11 cellular contexts compared by ENCODE assay signal in the genomic region with DNA sequence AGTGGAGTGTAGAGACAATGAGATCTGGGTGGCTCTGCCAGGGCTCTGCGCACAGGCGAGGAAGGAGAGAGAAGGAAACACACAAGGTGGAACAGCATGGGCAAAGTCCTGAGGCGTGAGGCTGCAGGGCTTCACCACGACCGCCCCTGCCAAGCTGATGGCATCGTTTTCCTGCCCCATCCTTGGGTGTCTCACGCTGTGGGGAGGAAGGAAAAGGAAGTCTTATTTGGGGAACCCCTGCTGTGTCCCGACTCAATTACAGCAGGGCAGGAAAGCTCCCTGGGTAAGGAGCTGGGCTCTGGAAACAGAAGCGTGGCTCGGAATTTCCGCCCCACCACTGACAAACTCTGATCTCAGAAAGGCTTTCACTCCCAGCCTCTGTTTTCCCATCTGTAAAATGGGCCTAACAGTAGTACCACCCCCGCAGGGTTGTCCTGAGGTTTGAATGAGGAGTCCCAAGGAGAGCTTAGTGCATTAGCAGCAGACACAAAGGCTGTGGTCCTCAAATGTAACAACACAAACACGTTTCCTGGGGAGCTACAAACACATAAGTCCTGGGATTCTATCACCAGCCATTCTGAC. TPM values are rescaled to one million over a fixed set of nuclear protein-coding genes. Genes with fewer than 3 reads are reported as not detected.
"Had no signal": no experiment of that assay in that cellular context is flagged by ENCODE, and none has a peak within 500 bp of the region (broad histone marks: within the 10 kb centered on the region; RNA-seq: fewer than 3 reads in every experiment).

No MANE protein-coding gene starts in this region.

- ATAC-seq: stimulated activated naive CD8-positive, alpha-beta T cell treated with anti-CD3 and anti-CD28 coated beads, Interleukin-15, amount 100 ng/mL, for 72 hours; T-helper 17 cell had no signal

- H3K36me3 Mint-ChIP-seq: activated naive CD4-positive, alpha-beta T cell treated with anti-CD3 and anti-CD28 coated beads, Interleukin-2, amount 50 U/mL, for 24 hours had no signal

- H3K27ac ChIP-seq: hepatocyte had no signal

- H3K4me3 Mint-ChIP-seq: activated naive CD4-positive, alpha-beta T cell treated with anti-CD3 and anti-CD28 coated beads, Interleukin-2, amount 50 U/mL, for 24 hours; stimulated activated naive CD8-positive, alpha-beta T cell treated with anti-CD3 and anti-CD28 coated beads, Interleukin-15, amount 100 ng/mL, for 72 hours; T-helper 17 cell had no signal

- H3K4me3 ChIP-seq: hepatocyte had no signal

- H3K9me3 Mint-ChIP-seq: activated naive CD4-positive, alpha-beta T cell treated with anti-CD3 and anti-CD28 coated beads, Interleukin-2, amount 50 U/mL, for 24 hours; stimulated activated naive CD8-positive, alpha-beta T cell treated with anti-CD3 and anti-CD28 coated beads, Interleukin-15, amount 100 ng/mL, for 72 hours had no signal

- DNase-seq: activated T-cell treated with anti-CD3 and anti-CD28 coated beads, Interleukin-2, amount 50 U/mL, for 1 hour; cerebellar nuclear complex; foreskin melanocyte; kidney; midbrain; stimulated activated CD4-positive, alpha-beta T cell treated with anti-CD3 and anti-CD28 coated beads, Interleukin-4, amount 100 ng/mL, for 1 hour; stimulated activated CD8-positive, alpha-beta memory T cell treated with anti-CD3 and anti-CD28 coated beads, Interleukin-4, amount 100 ng/mL, for 48 hours; stimulated activated naive CD8-positive, alpha-beta T cell treated with anti-CD3 and anti-CD28 coated beads, Interleukin-15, amount 100 ng/mL, for 72 hours; T-helper 17 cell had no signal

- H3K27ac Mint-ChIP-seq: activated naive CD4-positive, alpha-beta T cell treated with anti-CD3 and anti-CD28 coated beads, Interleukin-2, amount 50 U/mL, for 24 hours; T-helper 17 cell had no signal

- H3K27me3 ChIP-seq: hepatocyte had no signal

- H3K4me2 ChIP-seq: hepatocyte had no signal

RNA-seq across cellular contexts. Expression of a gene that starts 3.2 kb away (rescaled TPM):
- total RNA-seq: T-helper 17 cell had no signal
